In the genomic region with DNA sequence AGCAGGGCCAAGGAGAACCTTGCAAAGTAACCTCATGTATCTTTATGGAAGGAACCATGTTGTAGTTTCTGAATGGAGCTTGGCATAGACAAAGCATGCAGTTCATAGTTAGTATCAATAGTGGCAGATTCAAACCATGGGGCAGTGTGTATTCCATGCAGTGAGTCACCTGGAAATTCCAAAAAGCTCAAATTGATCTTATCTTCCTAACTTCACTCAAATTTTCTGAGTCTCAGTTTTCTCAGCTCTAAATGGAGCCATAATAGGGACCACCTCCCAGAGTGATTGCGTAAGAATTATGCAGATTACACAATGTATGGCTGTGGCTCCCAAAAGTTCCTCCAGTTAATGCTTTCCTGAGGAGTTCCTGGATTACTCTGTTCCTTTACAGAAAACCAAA, we compare ENCODE assay signal across 1 cellular context.
TF ChIP-seq lines count a peak whose summit lies in the region.

No MANE protein-coding gene starts in this region.

TF ChIP-seq in GM23338, 12 proteins besides CTCF, POLR2A, EP300 and RAD21:
- TF ChIP-seq, protein P1, sequence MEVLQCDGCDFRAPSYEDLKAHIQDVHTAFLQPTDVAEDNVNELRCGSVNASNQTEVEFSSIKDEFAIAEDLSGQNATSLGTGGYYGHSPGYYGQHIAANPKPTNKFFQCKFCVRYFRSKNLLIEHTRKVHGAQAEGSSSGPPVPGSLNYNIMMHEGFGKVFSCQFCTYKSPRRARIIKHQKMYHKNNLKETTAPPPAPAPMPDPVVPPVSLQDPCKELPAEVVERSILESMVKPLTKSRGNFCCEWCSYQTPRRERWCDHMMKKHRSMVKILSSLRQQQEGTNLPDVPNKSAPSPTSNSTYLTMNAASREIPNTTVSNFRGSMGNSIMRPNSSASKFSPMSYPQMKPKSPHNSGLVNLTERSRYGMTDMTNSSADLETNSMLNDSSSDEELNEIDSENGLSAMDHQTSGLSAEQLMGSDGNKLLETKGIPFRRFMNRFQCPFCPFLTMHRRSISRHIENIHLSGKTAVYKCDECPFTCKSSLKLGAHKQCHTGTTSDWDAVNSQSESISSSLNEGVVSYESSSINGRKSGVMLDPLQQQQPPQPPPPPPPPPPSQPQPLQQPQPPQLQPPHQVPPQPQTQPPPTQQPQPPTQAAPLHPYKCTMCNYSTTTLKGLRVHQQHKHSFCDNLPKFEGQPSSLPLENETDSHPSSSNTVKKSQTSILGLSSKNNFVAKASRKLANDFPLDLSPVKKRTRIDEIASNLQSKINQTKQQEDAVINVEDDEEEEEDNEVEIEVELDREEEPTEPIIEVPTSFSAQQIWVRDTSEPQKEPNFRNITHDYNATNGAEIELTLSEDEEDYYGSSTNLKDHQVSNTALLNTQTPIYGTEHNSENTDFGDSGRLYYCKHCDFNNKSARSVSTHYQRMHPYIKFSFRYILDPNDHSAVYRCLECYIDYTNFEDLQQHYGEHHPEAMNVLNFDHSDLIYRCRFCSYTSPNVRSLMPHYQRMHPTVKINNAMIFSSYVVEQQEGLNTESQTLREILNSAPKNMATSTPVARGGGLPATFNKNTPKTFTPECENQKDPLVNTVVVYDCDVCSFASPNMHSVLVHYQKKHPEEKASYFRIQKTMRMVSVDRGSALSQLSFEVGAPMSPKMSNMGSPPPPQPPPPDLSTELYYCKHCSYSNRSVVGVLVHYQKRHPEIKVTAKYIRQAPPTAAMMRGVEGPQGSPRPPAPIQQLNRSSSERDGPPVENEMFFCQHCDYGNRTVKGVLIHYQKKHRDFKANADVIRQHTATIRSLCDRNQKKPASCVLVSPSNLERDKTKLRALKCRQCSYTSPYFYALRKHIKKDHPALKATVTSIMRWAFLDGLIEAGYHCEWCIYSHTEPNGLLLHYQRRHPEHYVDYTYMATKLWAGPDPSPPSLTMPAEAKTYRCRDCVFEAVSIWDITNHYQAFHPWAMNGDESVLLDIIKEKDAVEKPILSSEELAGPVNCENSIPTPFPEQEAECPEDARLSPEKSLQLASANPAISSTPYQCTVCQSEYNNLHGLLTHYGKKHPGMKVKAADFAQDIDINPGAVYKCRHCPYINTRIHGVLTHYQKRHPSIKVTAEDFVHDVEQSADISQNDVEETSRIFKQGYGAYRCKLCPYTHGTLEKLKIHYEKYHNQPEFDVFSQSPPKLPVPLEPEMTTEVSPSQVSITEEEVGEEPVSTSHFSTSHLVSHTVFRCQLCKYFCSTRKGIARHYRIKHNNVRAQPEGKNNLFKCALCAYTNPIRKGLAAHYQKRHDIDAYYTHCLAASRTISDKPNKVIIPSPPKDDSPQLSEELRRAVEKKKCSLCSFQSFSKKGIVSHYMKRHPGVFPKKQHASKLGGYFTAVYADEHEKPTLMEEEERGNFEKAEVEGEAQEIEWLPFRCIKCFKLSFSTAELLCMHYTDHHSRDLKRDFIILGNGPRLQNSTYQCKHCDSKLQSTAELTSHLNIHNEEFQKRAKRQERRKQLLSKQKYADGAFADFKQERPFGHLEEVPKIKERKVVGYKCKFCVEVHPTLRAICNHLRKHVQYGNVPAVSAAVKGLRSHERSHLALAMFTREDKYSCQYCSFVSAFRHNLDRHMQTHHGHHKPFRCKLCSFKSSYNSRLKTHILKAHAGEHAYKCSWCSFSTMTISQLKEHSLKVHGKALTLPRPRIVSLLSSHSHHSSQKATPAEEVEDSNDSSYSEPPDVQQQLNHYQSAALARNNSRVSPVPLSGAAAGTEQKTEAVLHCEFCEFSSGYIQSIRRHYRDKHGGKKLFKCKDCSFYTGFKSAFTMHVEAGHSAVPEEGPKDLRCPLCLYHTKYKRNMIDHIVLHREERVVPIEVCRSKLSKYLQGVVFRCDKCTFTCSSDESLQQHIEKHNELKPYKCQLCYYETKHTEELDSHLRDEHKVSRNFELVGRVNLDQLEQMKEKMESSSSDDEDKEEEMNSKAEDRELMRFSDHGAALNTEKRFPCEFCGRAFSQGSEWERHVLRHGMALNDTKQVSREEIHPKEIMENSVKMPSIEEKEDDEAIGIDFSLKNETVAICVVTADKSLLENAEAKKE (CRISPR knock-in tag; IDR thresholded peaks at IDR 0.05): no peak
- TF ChIP-seq EZH2phosphoT487 (IDR thresholded peaks at IDR 0.05; ENCODE audit: unreplicated experiment): no peak
- TF ChIP-seq, protein P2, sequence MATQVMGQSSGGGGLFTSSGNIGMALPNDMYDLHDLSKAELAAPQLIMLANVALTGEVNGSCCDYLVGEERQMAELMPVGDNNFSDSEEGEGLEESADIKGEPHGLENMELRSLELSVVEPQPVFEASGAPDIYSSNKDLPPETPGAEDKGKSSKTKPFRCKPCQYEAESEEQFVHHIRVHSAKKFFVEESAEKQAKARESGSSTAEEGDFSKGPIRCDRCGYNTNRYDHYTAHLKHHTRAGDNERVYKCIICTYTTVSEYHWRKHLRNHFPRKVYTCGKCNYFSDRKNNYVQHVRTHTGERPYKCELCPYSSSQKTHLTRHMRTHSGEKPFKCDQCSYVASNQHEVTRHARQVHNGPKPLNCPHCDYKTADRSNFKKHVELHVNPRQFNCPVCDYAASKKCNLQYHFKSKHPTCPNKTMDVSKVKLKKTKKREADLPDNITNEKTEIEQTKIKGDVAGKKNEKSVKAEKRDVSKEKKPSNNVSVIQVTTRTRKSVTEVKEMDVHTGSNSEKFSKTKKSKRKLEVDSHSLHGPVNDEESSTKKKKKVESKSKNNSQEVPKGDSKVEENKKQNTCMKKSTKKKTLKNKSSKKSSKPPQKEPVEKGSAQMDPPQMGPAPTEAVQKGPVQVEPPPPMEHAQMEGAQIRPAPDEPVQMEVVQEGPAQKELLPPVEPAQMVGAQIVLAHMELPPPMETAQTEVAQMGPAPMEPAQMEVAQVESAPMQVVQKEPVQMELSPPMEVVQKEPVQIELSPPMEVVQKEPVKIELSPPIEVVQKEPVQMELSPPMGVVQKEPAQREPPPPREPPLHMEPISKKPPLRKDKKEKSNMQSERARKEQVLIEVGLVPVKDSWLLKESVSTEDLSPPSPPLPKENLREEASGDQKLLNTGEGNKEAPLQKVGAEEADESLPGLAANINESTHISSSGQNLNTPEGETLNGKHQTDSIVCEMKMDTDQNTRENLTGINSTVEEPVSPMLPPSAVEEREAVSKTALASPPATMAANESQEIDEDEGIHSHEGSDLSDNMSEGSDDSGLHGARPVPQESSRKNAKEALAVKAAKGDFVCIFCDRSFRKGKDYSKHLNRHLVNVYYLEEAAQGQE (IDR thresholded peaks at IDR 0.05; ENCODE audit: unreplicated experiment): no peak
- no peak for TF ChIP-seq ZNF331 (CRISPR knock-in tag; IDR thresholded peaks at IDR 0.05; ENCODE audit: low read depth)
- no peak for TF ChIP-seq POLR2AphosphoS5 (IDR thresholded peaks at IDR 0.05; ENCODE audit: low read depth)
- TF ChIP-seq NANOG (IDR thresholded peaks at IDR 0.05; ENCODE audit: borderline replicate concordance): no peak
- no peak for TF ChIP-seq JUNB (IDR thresholded peaks at IDR 0.05; ENCODE audit: unreplicated experiment)
- no peak for TF ChIP-seq EZH2 (IDR thresholded peaks at IDR 0.05; ENCODE audit: low read depth, unreplicated experiment)
- TF ChIP-seq ZNF114 (CRISPR knock-in tag; IDR thresholded peaks at IDR 0.05): no peak
- TF ChIP-seq CREB1 (CRISPR knock-in tag; IDR thresholded peaks at IDR 0.05; ENCODE audit: low read depth): no peak
- TF ChIP-seq, protein P3, sequence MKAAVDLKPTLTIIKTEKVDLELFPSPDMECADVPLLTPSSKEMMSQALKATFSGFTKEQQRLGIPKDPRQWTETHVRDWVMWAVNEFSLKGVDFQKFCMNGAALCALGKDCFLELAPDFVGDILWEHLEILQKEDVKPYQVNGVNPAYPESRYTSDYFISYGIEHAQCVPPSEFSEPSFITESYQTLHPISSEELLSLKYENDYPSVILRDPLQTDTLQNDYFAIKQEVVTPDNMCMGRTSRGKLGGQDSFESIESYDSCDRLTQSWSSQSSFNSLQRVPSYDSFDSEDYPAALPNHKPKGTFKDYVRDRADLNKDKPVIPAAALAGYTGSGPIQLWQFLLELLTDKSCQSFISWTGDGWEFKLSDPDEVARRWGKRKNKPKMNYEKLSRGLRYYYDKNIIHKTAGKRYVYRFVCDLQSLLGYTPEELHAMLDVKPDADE (IDR thresholded peaks at IDR 0.05): no peak
- no peak for TF ChIP-seq STAT1 (IDR thresholded peaks at IDR 0.05; ENCODE audit: unreplicated experiment)
